ENCODE assay signal across 1 cellular context in the genomic region with DNA sequence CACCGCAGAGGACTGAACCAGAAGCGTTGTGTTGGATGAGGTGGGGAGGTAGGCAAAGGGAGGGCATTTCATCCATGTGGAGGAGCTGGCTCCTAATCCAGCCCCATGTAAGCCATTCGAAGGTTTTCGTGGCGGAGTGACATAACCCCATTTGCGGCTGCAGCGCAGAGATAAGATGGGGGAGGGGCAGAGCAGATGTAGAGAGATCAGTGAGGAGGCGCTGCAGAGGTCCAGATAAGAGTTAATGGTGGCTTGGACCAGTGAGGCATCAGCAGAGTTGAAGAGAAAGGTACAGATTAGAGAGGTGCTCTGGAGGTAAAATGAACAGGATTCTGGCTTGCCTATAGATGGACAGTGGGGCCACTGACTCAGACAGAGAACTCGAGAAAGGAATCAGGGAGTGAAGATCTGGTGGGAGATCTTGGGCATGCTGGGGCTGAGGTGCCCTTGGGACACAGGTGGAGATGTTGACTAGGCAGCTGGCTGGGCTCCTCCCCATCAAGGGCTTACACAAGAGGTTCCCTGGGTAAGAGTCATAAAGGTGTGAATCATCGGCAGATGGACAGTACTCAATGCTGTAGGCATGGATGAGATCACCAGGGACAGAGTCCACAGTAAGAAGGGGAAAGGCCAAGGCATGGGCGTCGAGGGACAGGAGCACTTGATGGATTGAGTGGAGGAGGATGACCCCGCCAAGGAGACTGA.
TF ChIP-seq lines count a peak whose summit lies in the region.

No MANE protein-coding gene starts in this region.

TF ChIP-seq in K562, 482 proteins besides CTCF, POLR2A, EP300 and RAD21 (continued from another document and continues in another):
- TF ChIP-seq, protein P1, sequence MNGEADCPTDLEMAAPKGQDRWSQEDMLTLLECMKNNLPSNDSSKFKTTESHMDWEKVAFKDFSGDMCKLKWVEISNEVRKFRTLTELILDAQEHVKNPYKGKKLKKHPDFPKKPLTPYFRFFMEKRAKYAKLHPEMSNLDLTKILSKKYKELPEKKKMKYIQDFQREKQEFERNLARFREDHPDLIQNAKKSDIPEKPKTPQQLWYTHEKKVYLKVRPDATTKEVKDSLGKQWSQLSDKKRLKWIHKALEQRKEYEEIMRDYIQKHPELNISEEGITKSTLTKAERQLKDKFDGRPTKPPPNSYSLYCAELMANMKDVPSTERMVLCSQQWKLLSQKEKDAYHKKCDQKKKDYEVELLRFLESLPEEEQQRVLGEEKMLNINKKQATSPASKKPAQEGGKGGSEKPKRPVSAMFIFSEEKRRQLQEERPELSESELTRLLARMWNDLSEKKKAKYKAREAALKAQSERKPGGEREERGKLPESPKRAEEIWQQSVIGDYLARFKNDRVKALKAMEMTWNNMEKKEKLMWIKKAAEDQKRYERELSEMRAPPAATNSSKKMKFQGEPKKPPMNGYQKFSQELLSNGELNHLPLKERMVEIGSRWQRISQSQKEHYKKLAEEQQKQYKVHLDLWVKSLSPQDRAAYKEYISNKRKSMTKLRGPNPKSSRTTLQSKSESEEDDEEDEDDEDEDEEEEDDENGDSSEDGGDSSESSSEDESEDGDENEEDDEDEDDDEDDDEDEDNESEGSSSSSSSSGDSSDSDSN (IDR thresholded peaks at IDR 0.05; ENCODE audit: borderline replicate concordance in 1 of 2, low read depth in 2 of 2, low read length in 2 of 2) = peak in 1 of 2 experiments; percentile 18; a peak in 1 of 4 replicates
- peak; percentile 96 for TF ChIP-seq MTA1 (IDR thresholded peaks at IDR 0.05; ENCODE audit: borderline replicate concordance)
- TF ChIP-seq NR2C2 (CRISPR knock-in tag; IDR thresholded peaks at IDR 0.05) = no peak
- peak; percentile 84 for TF ChIP-seq NR2C2 (tag; IDR thresholded peaks at IDR 0.05)
- TF ChIP-seq CEBPB (tag; IDR thresholded peaks at IDR 0.05) = peak; percentile 88
- TF ChIP-seq PHTF2 (CRISPR knock-in tag; IDR thresholded peaks at IDR 0.05) = peak; percentile 43; the same call in 1 of the 2 replicates
- TF ChIP-seq NFE2 (IDR thresholded peaks at IDR 0.05; ENCODE audit: low read depth) = peak; percentile 76
- TF ChIP-seq ELF4 (CRISPR knock-in tag; IDR thresholded peaks at IDR 0.05) = peak; percentile 99
- TF ChIP-seq ZMIZ1 (IDR thresholded peaks at IDR 0.05; ENCODE audit: low read depth in 2 of 2, low read length in 2 of 2) = peak in 1 of 2 experiments; percentile 100; a peak in 2 of 4 replicates
- TF ChIP-seq TEAD4 (IDR thresholded peaks at IDR 0.05; ENCODE audit: low read length) = peak; percentile 100
- no peak for TF ChIP-seq TEAD4 (CRISPR knock-in tag; IDR thresholded peaks at IDR 0.05; ENCODE audit: borderline replicate concordance)
- TF ChIP-seq MCM2 (IDR thresholded peaks at IDR 0.05; ENCODE audit: low read depth) = no peak
- no peak for TF ChIP-seq CBX5 (IDR thresholded peaks at IDR 0.05; ENCODE audit: borderline replicate concordance, low read depth)
- TF ChIP-seq RREB1 (CRISPR knock-in tag; IDR thresholded peaks at IDR 0.05) = peak; percentile 98
- peak; percentile 17 for TF ChIP-seq SETDB1 (IDR thresholded peaks at IDR 0.05; ENCODE audit: low read length)
- TF ChIP-seq ZNF12 (CRISPR knock-in tag; IDR thresholded peaks at IDR 0.05) = no peak; the same call in 1 of the 2 replicates
- peak; percentile 90 for TF ChIP-seq MXI1 (IDR thresholded peaks at IDR 0.05; ENCODE audit: low read depth, low read length)
- TF ChIP-seq CLOCK (CRISPR knock-in tag; IDR thresholded peaks at IDR 0.05; ENCODE audit: borderline replicate concordance) = no peak
- TF ChIP-seq HDAC3 (IDR thresholded peaks at IDR 0.05; ENCODE audit: borderline replicate concordance, partially characterized antibody) = peak; percentile 99
- no peak for TF ChIP-seq SRSF1 (IDR thresholded peaks at IDR 0.05; ENCODE audit: low read depth, low read length)
- peak; percentile 73 for TF ChIP-seq HNRNPLL (IDR thresholded peaks at IDR 0.05; ENCODE audit: low read depth, low read length, poor library complexity, severe bottlenecking)
- TF ChIP-seq STAG1 (CRISPR knock-in tag; IDR thresholded peaks at IDR 0.05; ENCODE audit: borderline replicate concordance) = no peak
- peak; percentile 77; the same call in 1 of the 2 replicates for TF ChIP-seq XRCC5 (IDR thresholded peaks at IDR 0.05; ENCODE audit: low read depth, low read length)
- no peak for TF ChIP-seq KDM5B (IDR thresholded peaks at IDR 0.05; ENCODE audit: insufficient replicate concordance, low read depth, low read length)
- no peak for TF ChIP-seq ETS2 (tag; IDR thresholded peaks at IDR 0.05; ENCODE audit: borderline replicate concordance, poor library complexity, severe bottlenecking)
- TF ChIP-seq E2F6 (IDR thresholded peaks at IDR 0.05; ENCODE audit: borderline replicate concordance in 1 of 2, extremely low read depth in 1 of 2, insufficient read depth in 1 of 2, insufficient read length in 1 of 2, low read depth in 1 of 2, low read length in 1 of 2, poor library complexity in 1 of 2, severe bottlenecking in 1 of 2) = peak; percentile 52 to 53
- no peak for TF ChIP-seq ZNF184 (CRISPR knock-in tag; IDR thresholded peaks at IDR 0.05)
- peak; percentile 99 for TF ChIP-seq DMBX1 (CRISPR knock-in tag; IDR thresholded peaks at IDR 0.05; ENCODE audit: borderline replicate concordance)
- no peak for TF ChIP-seq GABPB2 (CRISPR knock-in tag; conservative IDR thresholded peaks at IDR 0.05)
- TF ChIP-seq ZNF589 (CRISPR knock-in tag; IDR thresholded peaks at IDR 0.05; ENCODE audit: low read depth) = peak; percentile 99
- TF ChIP-seq, protein P2, sequence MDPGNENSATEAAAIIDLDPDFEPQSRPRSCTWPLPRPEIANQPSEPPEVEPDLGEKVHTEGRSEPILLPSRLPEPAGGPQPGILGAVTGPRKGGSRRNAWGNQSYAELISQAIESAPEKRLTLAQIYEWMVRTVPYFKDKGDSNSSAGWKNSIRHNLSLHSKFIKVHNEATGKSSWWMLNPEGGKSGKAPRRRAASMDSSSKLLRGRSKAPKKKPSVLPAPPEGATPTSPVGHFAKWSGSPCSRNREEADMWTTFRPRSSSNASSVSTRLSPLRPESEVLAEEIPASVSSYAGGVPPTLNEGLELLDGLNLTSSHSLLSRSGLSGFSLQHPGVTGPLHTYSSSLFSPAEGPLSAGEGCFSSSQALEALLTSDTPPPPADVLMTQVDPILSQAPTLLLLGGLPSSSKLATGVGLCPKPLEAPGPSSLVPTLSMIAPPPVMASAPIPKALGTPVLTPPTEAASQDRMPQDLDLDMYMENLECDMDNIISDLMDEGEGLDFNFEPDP (CRISPR knock-in tag; IDR thresholded peaks at IDR 0.05) = no peak
- peak; percentile 99 for TF ChIP-seq TBL1XR1 (IDR thresholded peaks at IDR 0.05; ENCODE audit: low read length in 2 of 2)
- TF ChIP-seq ETV6 (IDR thresholded peaks at IDR 0.05; ENCODE audit: borderline replicate concordance in 1 of 2, low read depth in 2 of 2, low read length in 1 of 2) = peak in 1 of 2 experiments; percentile 71; a peak in 2 of 4 replicates
- TF ChIP-seq ETV6 (CRISPR knock-in tag; IDR thresholded peaks at IDR 0.05; ENCODE audit: borderline replicate concordance) = no peak
- peak in 1 of 2 experiments; percentile 75; a peak in 2 of 4 replicates for TF ChIP-seq SRF (CRISPR knock-in tag; IDR thresholded peaks at IDR 0.05)
- peak; percentile 99 for TF ChIP-seq RNF2 (IDR thresholded peaks at IDR 0.05)
- TF ChIP-seq MAFF (IDR thresholded peaks at IDR 0.05; ENCODE audit: low read length) = no peak
- TF ChIP-seq ETV5 (CRISPR knock-in tag; IDR thresholded peaks at IDR 0.05; ENCODE audit: low read depth) = peak; percentile 88
